11 cellular contexts compared by ENCODE assay signal in the genomic region with DNA sequence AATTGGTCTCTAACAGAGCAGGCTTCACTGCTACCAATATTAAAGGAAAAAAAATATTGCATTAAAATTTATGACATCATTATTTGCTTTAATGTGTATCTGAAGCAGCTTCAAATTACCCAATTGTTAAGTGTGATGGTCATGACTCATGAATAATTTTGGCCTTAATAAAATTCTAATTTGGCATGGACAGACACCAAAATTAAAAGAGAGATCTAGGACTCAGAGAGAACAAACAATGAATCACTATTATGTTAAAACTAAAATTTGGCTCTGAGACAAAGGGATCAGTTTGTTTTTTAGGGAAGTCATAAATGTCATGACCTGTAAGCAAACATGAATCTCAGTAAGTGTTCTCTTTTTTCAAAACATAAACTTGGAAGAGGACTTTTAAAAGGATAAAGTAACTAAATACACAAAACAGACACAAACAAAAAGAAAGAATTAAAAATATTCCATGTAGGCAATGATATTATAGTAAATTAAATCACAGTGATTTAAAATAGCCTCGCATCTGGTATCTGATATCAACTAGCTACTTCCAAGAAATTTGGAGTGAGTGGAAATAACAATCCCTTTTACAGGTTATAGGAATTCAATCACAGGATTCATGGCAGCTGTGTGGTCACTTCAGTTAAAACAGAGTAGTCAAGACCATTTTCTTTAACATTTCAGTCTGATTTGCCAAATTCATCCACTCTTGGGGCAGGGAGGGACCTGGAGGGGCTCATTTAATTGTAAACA. TPM values are rescaled to one million over a fixed set of nuclear protein-coding genes. Genes with fewer than 3 reads are reported as not detected.
A peak's percentile ranks its signal among the peaks of the same experiment; 100 is the strongest.
DNase-seq lines count a peak whose midpoint lies in the region; ATAC-seq, FAIRE-seq and TF ChIP-seq lines count a peak whose summit lies in the region.
"Had no signal": no experiment of that assay in that cellular context is flagged by ENCODE, and none has a peak within 500 bp of the region (broad histone marks: within the 10 kb centered on the region; RNA-seq: fewer than 3 reads in every experiment).

No MANE protein-coding gene starts in this region.

- ATAC-seq in omental fat pad (ENCODE audit: low FRiP score) (peak; percentile 88), GM18498 (IDR thresholded peaks at IDR 0.05; ENCODE audit: unreplicated experiment) (no peak), HG03521 (IDR thresholded peaks at IDR 0.05; ENCODE audit: unreplicated experiment) (no peak)

- H3K4me2 ChIP-seq in GM23248 (ENCODE audit: unreplicated experiment) (peak overlapping the region; percentile 87), endothelial cell of umbilical vein (ENCODE audit: insufficient read depth, low read length) (peak overlapping the region; percentile 46)

- no TSS peak for BruUV-seq in endothelial cell of umbilical vein (replicated peaks; lab: Mats Ljungman, UMichigan)

- peaks cover 100% of the 10 kb centered on the region for H3K79me2 ChIP-seq in GM23248 (ENCODE audit: insufficient read depth)
- H3K79me2 ChIP-seq in endothelial cell of umbilical vein (ENCODE audit: control insufficient read depth, insufficient read depth, low read length), result peaks cover 95% of the 10 kb centered on the region

- WGBS in GM23248 (ENCODE audit: low coverage in 1 of 2, low lambda C conversion rate in 2 of 2, missing lambda C conversion rate in 2 of 2), 2 experiments, result 0 to 2% methylated on average over 1 of the region's 1 CpG

- H3K9ac ChIP-seq in GM23248 (peak overlapping the region; percentile 80), endothelial cell of umbilical vein (replicated peaks; ENCODE audit: extremely low read depth, insufficient read depth, low read length) (no peak overlapping the region)

- FAIRE-seq in RCC 7860 (lab: Jason Lieb, UNC) (peak; percentile 42), endothelial cell of umbilical vein (lab: Jason Lieb, UNC) (peak; percentile 65)

- in situ Hi-C loops in GM23248 (cut with MboI), result loop anchor here (25.0 kb wide), 2 partner anchors 256 to 556 kb away; no protein-coding TSS in a partner anchor

- no peak for TF ChIP-seq POLR2A in endothelial cell of umbilical vein (IDR thresholded peaks at IDR 0.05; ENCODE audit: low read depth, low read length)

- H2AFZ ChIP-seq in GM23248, result peak overlapping the region; percentile 72; the same call in 1 of the 2 replicates
- no peak overlapping the region for H2AFZ ChIP-seq in endothelial cell of umbilical vein (ENCODE audit: low read depth, low read length)

- no peaks in the 10 kb centered on the region for H3K36me3 ChIP-seq in GM23248 (ENCODE audit: low read depth)
- no peaks in the 10 kb centered on the region for H3K36me3 ChIP-seq in endothelial cell of umbilical vein (ENCODE audit: control insufficient read depth in 2 of 2, extremely low read depth in 1 of 2, insufficient read depth in 2 of 2, low read length in 2 of 2)

- intact Hi-C loops in endothelial cell of umbilical vein (cut with micrococcal nuclease), result loop anchor here (1.0 to 2.0 kb wide), 2 partner anchors 9 to 28 kb away; no protein-coding TSS in a partner anchor

- dilution Hi-C loops in endothelial cell of umbilical vein (cut with MboI; ENCODE audit: extremely low pct_ligation_motif_present, low sequenced_read_pairs), result no loop called here

- DNase-seq in GM23248, result peak; percentile 66
- no peak for DNase-seq in RCC 7860 (ENCODE audit: low spot score)
- peak; percentile 76 for DNase-seq in endothelial cell of umbilical vein (ENCODE audit: low read depth, low spot score)
- DNase-seq in omental fat pad (ENCODE audit: low spot score), result no peak
- DNase-seq in AG08395 (ENCODE audit: low spot score), result no peak
- no peak for DNase-seq in NCI-H2107 (lab: John Stamatoyannopoulos, UW)
- DNase-seq: effector CD8-positive, alpha-beta T cell; MM.1S had no signal

- H3K27ac ChIP-seq in GM23248, result peak overlapping the region; percentile 88
- H3K27ac ChIP-seq in endothelial cell of umbilical vein (ENCODE audit: insufficient read depth, low read depth, low read length), result peak overlapping the region; percentile 61
- H3K27ac ChIP-seq: C4-2B had no signal

- H3F3A ChIP-seq in GM23248 (ENCODE audit: insufficient read depth), result peaks cover 66% of the 10 kb centered on the region

- POLR2A ChIA-PET in endothelial cell of umbilical vein (lab: Charles Lee), result no interaction called here

- no peaks in the 10 kb centered on the region for H3K9me2 ChIP-seq in GM23248 (ENCODE audit: insufficient read depth)

- H3K4me1 ChIP-seq in GM23248 (ENCODE audit: insufficient read depth), result peaks cover 80% of the 10 kb centered on the region
- H3K4me1 ChIP-seq in endothelial cell of umbilical vein (ENCODE audit: control insufficient read depth, extremely low read depth, insufficient read depth, low read length), result peaks cover 44% of the 10 kb centered on the region

- H3K9me1 ChIP-seq in endothelial cell of umbilical vein (replicated peaks; ENCODE audit: control insufficient read depth, extremely low read depth, insufficient read depth, low read length), result no peaks in the 10 kb centered on the region

- CTCF ChIA-PET in endothelial cell of umbilical vein (lab: Charles Lee), result interaction anchor here (0.6 to 1.4 kb wide), 8 partner anchors 10 to 469 kb away, joined by 3 to 7 read pairs (median 3); a partner anchor contains a TSS

- H3K27me3 ChIP-seq in GM23248 (replicated peaks; ENCODE audit: insufficient read depth) (no peaks in the 10 kb centered on the region), endothelial cell of umbilical vein (ENCODE audit: control insufficient read depth in 2 of 2, insufficient read depth in 2 of 2, low read length in 2 of 2) (no peaks in the 10 kb centered on the region)

- H4K20me1 ChIP-seq in GM23248 (ENCODE audit: insufficient read depth) (no peaks in the 10 kb centered on the region), endothelial cell of umbilical vein (replicated peaks; ENCODE audit: control insufficient read depth, extremely low read depth, insufficient read depth, low read length) (no peaks in the 10 kb centered on the region)

- H3K9me3 ChIP-seq in GM23248 (ENCODE audit: low read depth) (no peaks in the 10 kb centered on the region), endothelial cell of umbilical vein (replicated peaks; ENCODE audit: control insufficient read depth, insufficient read depth, low read length) (no peaks in the 10 kb centered on the region)

- TF ChIP-seq CTCF in endothelial cell of umbilical vein (IDR thresholded peaks at IDR 0.05; ENCODE audit: extremely low read depth in 1 of 2, insufficient read depth in 1 of 2, low read depth in 1 of 2, low read length in 2 of 2), result no peak
- no peak for TF ChIP-seq CTCF in omental fat pad (IDR thresholded peaks at IDR 0.05)

- H3K4me3 ChIP-seq in GM23248, result peak overlapping the region; percentile 60
- H3K4me3 ChIP-seq in endothelial cell of umbilical vein (replicated peaks in 1 of 3; ENCODE audit: insufficient read depth in 1 of 3, low read depth in 1 of 3, low read length in 3 of 3), result no peak overlapping the region

TF ChIP-seq in endothelial cell of umbilical vein, 7 proteins besides CTCF, POLR2A, EP300 and RAD21:
- TF ChIP-seq JUN (IDR thresholded peaks at IDR 0.05; ENCODE audit: borderline replicate concordance, insufficient read depth, insufficient read length, low read depth) (peak; percentile 64), FOS (IDR thresholded peaks at IDR 0.05; ENCODE audit: borderline replicate concordance, insufficient read depth, low read length) (peak; percentile 44), GATA2 (IDR thresholded peaks at IDR 0.05; ENCODE audit: insufficient read depth, insufficient read length, low read depth, low read length) (no peak), MYC (IDR thresholded peaks at IDR 0.05; ENCODE audit: low read depth, low read length) (no peak), EZH2 (IDR thresholded peaks at IDR 0.05; ENCODE audit: borderline replicate concordance, low read depth, low read length, severe bottlenecking) (no peak)
- TF ChIP-seq, protein P1, sequence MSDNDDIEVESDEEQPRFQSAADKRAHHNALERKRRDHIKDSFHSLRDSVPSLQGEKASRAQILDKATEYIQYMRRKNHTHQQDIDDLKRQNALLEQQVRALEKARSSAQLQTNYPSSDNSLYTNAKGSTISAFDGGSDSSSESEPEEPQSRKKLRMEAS (IDR thresholded peaks at IDR 0.05; ENCODE audit: insufficient read depth, insufficient read length), result no peak

RNA-seq across cellular contexts. Expression of a gene that starts 11.6 kb away (rescaled TPM):
- 41.6 and 56.3 TPM in 2 replicates for total RNA-seq in GM23248 (2014; rRNA removed; shearing (Covaris generic))
- 20.6 and 21.7 TPM in 2 replicates for polyA plus RNA-seq in GM23248 (2016; fragmentation: Nextera tagmentation; extraction: Ambion mirVana)
- 34.9 and 47.1 TPM in 2 replicates for total RNA-seq in endothelial cell of umbilical vein
- 18.7 and 20.4 TPM in 2 replicates for polyA plus RNA-seq in endothelial cell of umbilical vein
- 25.5 and 26.9 TPM in 2 replicates for polyA plus RNA-seq in endothelial cell of umbilical vein (2011; cell fraction: cytosol; rRNA removed)
- 38.4 and 40.5 TPM in 2 replicates for polyA plus RNA-seq in endothelial cell of umbilical vein (2011; cell fraction: nucleus; rRNA removed)
- polyA plus RNA-seq in endothelial cell of umbilical vein (2012), result 24.2 and 43.4 TPM in 2 replicates
- 14.4 and 18.1 TPM in 2 replicates for polyA minus RNA-seq in endothelial cell of umbilical vein
- 1.8 TPM for polyA minus RNA-seq in endothelial cell of umbilical vein (2011; cell fraction: cytosol; rRNA and poly(A)+ RNA removed)
- polyA minus RNA-seq in endothelial cell of umbilical vein (2011; cell fraction: nucleus; rRNA and poly(A)+ RNA removed), result 20.6 and 23.8 TPM in 2 replicates
- 10 to 100 TPM; 14.0 to 30.6 (median 28.5) TPM for total RNA-seq in omental fat pad

Comparison
In these comparisons a context has a peak if more than half of its experiments do, and no peak if none do; other contexts are left out.
1. DNase-seq: peak in GM23248 (single experiment) and endothelial cell of umbilical vein (single experiment); none in RCC 7860 (single experiment), omental fat pad (single experiment), AG08395 (single experiment) and NCI-H2107 (single experiment).